31 cellular contexts compared by ENCODE assay signal in the genomic region with DNA sequence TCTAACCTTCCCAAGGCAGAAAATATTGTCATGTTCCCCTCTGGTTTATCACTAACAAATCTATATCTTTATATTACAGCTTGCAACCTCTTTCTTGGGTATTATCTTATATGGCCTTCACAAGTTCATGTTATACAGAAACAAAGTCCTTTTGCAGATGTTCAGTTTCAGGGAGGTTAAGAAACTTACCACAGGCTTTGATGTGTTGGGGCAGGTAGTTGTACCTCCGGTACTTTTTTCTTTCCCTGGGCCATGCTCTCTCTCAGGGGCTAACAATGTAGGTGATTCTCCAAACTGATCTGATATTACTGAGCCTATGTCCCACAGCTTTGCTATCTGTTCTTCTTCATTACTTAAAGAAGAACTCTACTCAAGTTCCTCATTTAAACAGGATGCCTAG.
"Had no signal": no experiment of that assay in that cellular context is flagged by ENCODE, and none has a peak within 500 bp of the region (broad histone marks: within the 10 kb centered on the region; RNA-seq: fewer than 3 reads in every experiment).

No MANE protein-coding gene starts in this region.

- H3K27ac ChIP-seq: Peyer's patch, SJSA1 had no signal

- H3K27me3 ChIP-seq: MG63, Peyer's patch, SJSA1 had no signal

- H3K9ac ChIP-seq: SK-N-SH had no signal

- ATAC-seq: PC-3, T-cell, T-helper 17 cell had no signal

- DNase-seq: Kasumi-1, MG63, MV-4-11, NCI-H1092, NCI-H1105, NCI-H1417 treated with DMSO at 0.1 percent for 48 hours, NCI-H1436 treated with DMSO at 0.1 percent for 48 hours, NCI-H1694 treated with DMSO at 0.1 percent for 48 hours, NCI-H187 treated with DMSO at 0.1 percent for 48 hours, NCI-H2029 treated with DMSO at 0.1 percent for 48 hours, NCI-H2081 treated with DMSO at 0.1 percent for 48 hours, NCI-H2107, NCI-H2171, NCI-H226, NCI-H446 treated with DMSO at 0.1 percent for 48 hours, NCI-H510A, NCI-H524, NCI-H526, NCI-H69, NCI-H748 treated with DMSO at 0.1 percent for 48 hours, NCI-H82, PC-3, Peyer's patch, Right ventricle myocardium superior, RPMI8226, SHP77 treated with DMSO at 0.1 percent for 48 hours, SK-N-SH, SW 1271, T-cell, T-helper 17 cell had no signal

- H3K4me3 ChIP-seq: MG63, Peyer's patch, SJSA1 had no signal

- H3K4me1 ChIP-seq: Peyer's patch, SJSA1 had no signal

- H3K36me3 ChIP-seq: MG63, Peyer's patch, SJSA1 had no signal

- H3K9me2 ChIP-seq: SK-N-SH had no signal

- H3K4me2 ChIP-seq: SK-N-SH had no signal

- H3K9me3 ChIP-seq: MG63, Peyer's patch, SJSA1, SK-N-SH had no signal
